In the genomic region with DNA sequence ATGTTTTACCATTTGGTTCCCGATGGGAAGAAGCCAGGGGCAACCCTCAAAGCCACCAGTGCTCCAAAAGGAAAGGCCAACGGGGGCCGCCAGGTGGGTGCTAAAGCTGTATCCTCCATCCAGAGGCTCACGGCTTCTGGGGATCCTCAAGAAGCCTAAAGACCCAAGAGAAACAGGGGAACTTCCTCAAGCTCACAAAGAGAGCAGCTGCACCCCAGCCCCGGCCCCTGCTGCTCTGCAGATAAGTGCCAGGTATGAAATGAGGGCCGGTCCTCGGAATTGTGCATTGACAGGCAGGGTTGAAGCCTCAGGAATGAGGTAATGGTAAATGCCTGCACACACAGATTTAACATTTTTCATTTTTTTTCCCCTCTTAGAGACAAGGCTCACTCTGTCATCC, we compare ENCODE assay signal across 15 cellular contexts. TPM values are rescaled to one million over a fixed set of nuclear protein-coding genes. Genes with fewer than 3 reads are reported as not detected.
DNase-seq lines count a peak whose midpoint lies in the region; ATAC-seq and TF ChIP-seq lines count a peak whose summit lies in the region.
"Had no signal": no experiment of that assay in that cellular context is flagged by ENCODE, and none has a peak within 500 bp of the region (broad histone marks: within the 10 kb centered on the region; RNA-seq: fewer than 3 reads in every experiment).

No MANE protein-coding gene starts in this region.

- intact Hi-C loops in spleen (cut with DNase I; ENCODE audit: low total_unique reads) = no loop called here

- TF ChIP-seq CTCF in spleen (IDR thresholded peaks at IDR 0.05 in 8 of 11, conservative IDR thresholded peaks at IDR 0.05 in 3 of 11) = no peak

- no peak overlapping the region for H3K4me3 ChIP-seq in spleen
- H3K4me3 ChIP-seq: BLaER1 had no signal

- no peak overlapping the region for H3K27ac ChIP-seq in spleen
- H3K27ac ChIP-seq: BLaER1 had no signal

- no peaks in the 10 kb centered on the region for H3K4me1 ChIP-seq in spleen
- H3K4me1 ChIP-seq: BE2C, BLaER1 had no signal

- peak; percentile 17 for DNase-seq in activated effector memory CD4-positive, alpha-beta T cell treated with anti-CD3 and anti-CD28 coated beads, Interleukin-2, amount 50 U/mL, for 16 hours
- no peak for DNase-seq in activated effector memory CD4-positive, alpha-beta T cell treated with Interleukin-2 at 50 U/mL for 16 hours
- DNase-seq in mesenteric fat pad (ENCODE audit: low spot score) (peak; percentile 68), spleen (peak; percentile 46), DMS 273 (lab: John Stamatoyannopoulos, UW; ENCODE audit: unreplicated experiment) (no peak)
- DNase-seq: 8988T; ACHN; BE2C; CD4-positive, alpha-beta memory T cell; CD4-positive, CD25-positive, alpha-beta regulatory T cell; CD8-positive, alpha-beta memory T cell; COR-L47; GF-D8 had no signal

- no peaks in the 10 kb centered on the region for H3K36me3 ChIP-seq in spleen
- H3K36me3 ChIP-seq: BE2C, BLaER1 had no signal

- no peak for ATAC-seq in GM21717 (IDR thresholded peaks at IDR 0.05; ENCODE audit: unreplicated experiment)

- WGBS in spleen, 5 donors = 63 to 75% (median 68%) methylated on average over 7 of the region's 7 CpGs

- TF ChIP-seq POLR2A in spleen (IDR thresholded peaks at IDR 0.05) = no peak

- peaks cover 0 to 47% (median 18%) of the 10 kb centered on the region in 7 donors for H3K27me3 ChIP-seq in spleen (replicated peaks in 1 of 7)
- H3K27me3 ChIP-seq: BLaER1 had no signal

- H3K9me3 ChIP-seq in spleen = no peaks in the 10 kb centered on the region
- H3K9me3 ChIP-seq: BE2C, BLaER1 had no signal

RNA-seq across cellular contexts. Expression of a gene that starts 8.0 kb away (rescaled TPM):
- total RNA-seq in mesenteric fat pad = 57.4 TPM
- total RNA-seq in spleen = 10 to 100 TPM; 49.3 to 73.1 (median 60.7) TPM
- polyA plus RNA-seq in spleen = 10 to 100 TPM; 54.5 to 69.1 (median 68.8) TPM

Comparison
In these comparisons a context has a peak if more than half of its experiments do, and no peak if none do; other contexts are left out.
1. DNase-seq: peak in activated effector memory CD4-positive, alpha-beta T cell treated with anti-CD3 and anti-CD28 coated beads, Interleukin-2, amount 50 U/mL, for 16 hours (single experiment), mesenteric fat pad (single experiment) and spleen (single experiment); none in activated effector memory CD4-positive, alpha-beta T cell treated with Interleukin-2 at 50 U/mL for 16 hours (single experiment) and DMS 273 (single experiment).